ENCODE assay signal across 1 cellular context in genomic region chr10:43263551-43264323, GRCh38.
TF ChIP-seq lines count a peak whose summit lies in the region.

No MANE protein-coding gene starts in this region.

TF ChIP-seq in K562, 482 proteins besides CTCF, POLR2A, EP300 and RAD21 (continued from another document):
- TF ChIP-seq ZNF398 (CRISPR knock-in tag; IDR thresholded peaks at IDR 0.05) = no peak
- no peak for TF ChIP-seq BCOR (IDR thresholded peaks at IDR 0.05)
- TF ChIP-seq FOXK2 (conservative IDR thresholded peaks at IDR 0.05 in 1 of 2, IDR thresholded peaks at IDR 0.05 in 1 of 2; ENCODE audit: low read depth in 2 of 2) = no peak
